Comparison of ENCODE assay signal across 21 cellular contexts in genomic region chr15:84009616-84010015, GRCh38.
DNase-seq lines count a peak whose midpoint lies in the region; ATAC-seq and TF ChIP-seq lines count a peak whose summit lies in the region.
"Had no signal": no experiment of that assay in that cellular context is flagged by ENCODE, and none has a peak within 500 bp of the region (broad histone marks: within the 10 kb centered on the region; RNA-seq: fewer than 3 reads in every experiment).

No MANE protein-coding gene starts in this region.

- DNase-seq in Right ventricle myocardium inferior (ENCODE audit: missing footprints): no peak
- no peak for DNase-seq in cardiac septum (ENCODE audit: low spot score)
- DNase-seq in esophagus muscularis mucosa (ENCODE audit: extremely low spot score): peak; percentile 88
- peak; percentile 48 for DNase-seq in left ventricle myocardium superior
- DNase-seq in gastrocnemius medialis: peak; percentile 16 to 37
- DNase-seq in NCI-H2171 (lab: John Stamatoyannopoulos, UW): no peak
- DNase-seq in substantia nigra (lab: John Stamatoyannopoulos, UW): no peak
- DNase-seq: Caco-2; CD4-positive, CD25-positive, alpha-beta regulatory T cell; CD8-positive, alpha-beta T cell; DMS153; EL; GDM1; GOT3; HFFc6 had no signal

- ATAC-seq in Right ventricle myocardium inferior: peak; percentile 87
- peak; percentile 89 for ATAC-seq in left ventricle myocardium superior
- no peak for ATAC-seq in gastrocnemius medialis
- no peak for ATAC-seq in activated CD4-positive, CD25-positive, alpha-beta regulatory T cell treated with anti-CD3 and anti-CD28 coated beads, Interleukin-2, amount 50 U/mL, for 24 hours
- ATAC-seq: CD8-positive, alpha-beta T cell; GM12878 had no signal

- TF ChIP-seq EP300 in esophagus muscularis mucosa (IDR thresholded peaks at IDR 0.05): no peak

- intact Hi-C loops in Right ventricle myocardium inferior (cut with DNase I): loop anchor here (5.0 kb wide), 1 partner anchor 87 kb away; no protein-coding TSS in a partner anchor
- intact Hi-C loops in cardiac septum (cut with DNase I): no loop called here
- intact Hi-C loops in esophagus muscularis mucosa (cut with DNase I): no loop called here
- intact Hi-C loops in left ventricle myocardium superior (cut with micrococcal nuclease): no loop called here
- intact Hi-C loops in gastrocnemius medialis (cut with DNase I; ENCODE audit: low total_unique reads): no loop called here

- no peaks in the 10 kb centered on the region for H3K27me3 ChIP-seq in esophagus muscularis mucosa
- H3K27me3 ChIP-seq in gastrocnemius medialis: no peaks in the 10 kb centered on the region
- H3K27me3 ChIP-seq: BLaER1 had no signal

- H3K4me1 ChIP-seq in esophagus muscularis mucosa (no peaks in the 10 kb centered on the region), gastrocnemius medialis (no peaks in the 10 kb centered on the region)
- H3K4me1 ChIP-seq: BLaER1, Caco-2, HAP-1 had no signal

- no peak for TF ChIP-seq CTCF in esophagus muscularis mucosa (IDR thresholded peaks at IDR 0.05)
- no peak for TF ChIP-seq CTCF in gastrocnemius medialis (IDR thresholded peaks at IDR 0.05 in 4 of 5, conservative IDR thresholded peaks at IDR 0.05 in 1 of 5)

- WGBS in esophagus muscularis mucosa: 86% methylated on average over 7 of the region's 7 CpGs

- in situ Hi-C loops in gastrocnemius medialis (cut with MboI; ENCODE audit: low sequenced_read_pairs in 4 of 4): no loop called here

- peaks cover 0 to 5% (median 0%) of the 10 kb centered on the region in 4 donors for H3K9me3 ChIP-seq in esophagus muscularis mucosa
- no peaks in the 10 kb centered on the region for H3K9me3 ChIP-seq in gastrocnemius medialis
- H3K9me3 ChIP-seq: Caco-2, HAP-1 had no signal

- H3K27ac ChIP-seq in esophagus muscularis mucosa (replicated peaks in 1 of 4) (no peak overlapping the region), gastrocnemius medialis (no peak overlapping the region), substantia nigra (ENCODE audit: low read depth, low read length, poor library complexity, severe bottlenecking) (no peak overlapping the region)
- H3K27ac ChIP-seq: 22Rv1, BLaER1, C4-2B had no signal

- no peak for TF ChIP-seq POLR2A in esophagus muscularis mucosa (IDR thresholded peaks at IDR 0.05; ENCODE audit: low read depth)
- TF ChIP-seq POLR2A in gastrocnemius medialis (IDR thresholded peaks at IDR 0.05): no peak

- peaks cover 0 to 5% (median 0%) of the 10 kb centered on the region in 4 donors for H3K36me3 ChIP-seq in esophagus muscularis mucosa
- H3K36me3 ChIP-seq in gastrocnemius medialis: no peaks in the 10 kb centered on the region
- H3K36me3 ChIP-seq: BLaER1, HAP-1 had no signal

- H3K4me3 ChIP-seq in esophagus muscularis mucosa (no peak overlapping the region), gastrocnemius medialis (no peak overlapping the region)
- H3K4me3 ChIP-seq: BLaER1, GM12878, HAP-1 had no signal

Comparison
In these comparisons a context has a peak if more than half of its experiments do, and no peak if none do; other contexts are left out.
1. DNase-seq: peak in esophagus muscularis mucosa (single experiment), left ventricle myocardium superior (single experiment) and gastrocnemius medialis (2 of 2); none in Right ventricle myocardium inferior (single experiment), cardiac septum (single experiment), NCI-H2171 (single experiment) and substantia nigra (0 of 49).
2. ATAC-seq: peak in Right ventricle myocardium inferior (single experiment) and left ventricle myocardium superior (single experiment); none in gastrocnemius medialis (0 of 2) and activated CD4-positive, CD25-positive, alpha-beta regulatory T cell treated with anti-CD3 and anti-CD28 coated beads, Interleukin-2, amount 50 U/mL, for 24 hours (0 of 2).